Comparison of ENCODE assay signal across 28 cellular contexts in the genomic region with DNA sequence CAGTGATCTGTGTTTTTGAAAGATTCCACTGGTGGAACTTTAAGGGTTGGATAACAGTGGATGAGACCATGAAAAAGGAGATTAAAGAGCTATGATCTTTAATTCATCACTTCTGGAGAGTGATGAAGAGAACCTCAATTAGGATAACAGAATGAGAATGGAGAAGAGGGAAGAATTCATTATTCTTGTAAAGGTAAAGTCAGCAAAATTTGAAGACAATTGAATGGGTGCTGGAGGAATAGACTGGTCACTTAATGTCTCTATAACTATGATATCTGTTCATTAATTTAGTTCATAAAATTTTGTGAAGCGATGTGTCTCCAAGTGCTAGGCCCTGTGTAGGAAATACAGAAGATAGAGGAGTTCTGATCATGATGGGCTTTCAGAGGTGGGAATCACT.
"Had no signal": no experiment of that assay in that cellular context is flagged by ENCODE, and none has a peak within 500 bp of the region (broad histone marks: within the 10 kb centered on the region; RNA-seq: fewer than 3 reads in every experiment).

No MANE protein-coding gene starts in this region.

- H3K36me3 ChIP-seq: colonic mucosa, esophagus muscularis mucosa, esophagus squamous epithelium, gastrocnemius medialis, gastroesophageal sphincter, heart left ventricle, heart right ventricle had no signal

- H3K27ac ChIP-seq: colonic mucosa, coronary artery, dorsolateral prefrontal cortex, epithelial cell of prostate, esophagus muscularis mucosa, esophagus squamous epithelium, foreskin keratinocyte, gastrocnemius medialis, gastroesophageal sphincter, heart left ventricle, heart right ventricle had no signal

- H3K4me3 ChIP-seq: colonic mucosa, coronary artery, dorsolateral prefrontal cortex, esophagus muscularis mucosa, esophagus squamous epithelium, gastrocnemius medialis, gastroesophageal sphincter, heart left ventricle, heart right ventricle had no signal

- FAIRE-seq: colon, endometrium, endothelial cell of umbilical vein, frontal cortex had no signal

- ATAC-seq: effector memory CD8-positive, alpha-beta T cell; esophagus mucosa; foreskin keratinocyte; gastrocnemius medialis; gastroesophageal sphincter; heart left ventricle; heart right ventricle had no signal

- H3K27me3 ChIP-seq: colonic mucosa, dorsolateral prefrontal cortex, esophagus muscularis mucosa, foreskin keratinocyte, gastrocnemius medialis had no signal

- H3K9me3 ChIP-seq: colonic mucosa, esophagus muscularis mucosa, esophagus squamous epithelium, gastrocnemius medialis, gastroesophageal sphincter, heart left ventricle, heart right ventricle had no signal

- DNase-seq: colonic mucosa; cortex of kidney; dermis blood vessel endothelial cell; dorsolateral prefrontal cortex; effector CD4-positive, alpha-beta T cell; effector CD8-positive, alpha-beta T cell; effector memory CD4-positive, alpha-beta T cell; effector memory CD8-positive, alpha-beta T cell; endodermal cell; erythroblast; esophagus squamous epithelium; foreskin fibroblast; foreskin keratinocyte; foreskin melanocyte; gastrocnemius medialis; glutamatergic neuron; head of caudate nucleus; heart left ventricle; heart right ventricle had no signal

- H3K4me1 ChIP-seq: colonic mucosa, esophagus muscularis mucosa, esophagus squamous epithelium, foreskin keratinocyte, gastrocnemius medialis, gastroesophageal sphincter, heart left ventricle, heart right ventricle had no signal
